In the genomic region with DNA sequence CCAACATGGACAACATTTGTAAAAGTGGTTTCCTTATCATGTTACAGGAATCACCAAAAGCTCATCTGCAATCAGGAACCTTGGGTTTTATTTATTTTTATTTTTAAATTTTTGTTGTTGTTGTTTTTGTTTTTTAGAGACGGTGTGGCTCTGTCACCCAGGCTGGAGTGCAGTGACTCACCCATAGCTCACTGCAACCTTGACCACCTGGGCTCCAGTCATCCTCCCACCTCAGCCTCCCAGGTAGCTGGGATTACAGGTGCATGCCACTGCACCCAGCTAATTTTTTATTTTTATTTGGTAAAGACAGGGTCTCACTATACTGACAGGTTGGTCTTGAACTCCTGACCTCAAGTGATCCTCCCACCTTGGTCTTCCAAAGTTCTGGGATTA, we compare ENCODE assay signal across 37 cellular contexts. TPM values are rescaled to one million over a fixed set of nuclear protein-coding genes. Genes with fewer than 3 reads are reported as not detected.
"Had no signal": no experiment of that assay in that cellular context is flagged by ENCODE, and none has a peak within 500 bp of the region (broad histone marks: within the 10 kb centered on the region; RNA-seq: fewer than 3 reads in every experiment).

No MANE protein-coding gene starts in this region.

- H3K27ac ChIP-seq: cardiac muscle cell had no signal

- H3K36me3 Mint-ChIP-seq: activated naive CD4-positive, alpha-beta T cell treated with anti-CD3 and anti-CD28 coated beads, Interleukin-2, amount 10 ng/mL, durations not matched to agents 7 days and 5 days; activated naive CD8-positive, alpha-beta T cell; brain; WTC11 had no signal

- ATAC-seq: activated CD4-positive, alpha-beta T cell treated with anti-CD3 and anti-CD28 coated beads for 36 hours; activated CD4-positive, CD25-positive, alpha-beta regulatory T cell treated with anti-CD3 and anti-CD28 coated beads, Interleukin-2, amount 50 U/mL, for 24 hours; activated CD8-positive, alpha-beta T cell treated with anti-CD3 and anti-CD28 coated beads, Interleukin-2, amount 10 ng/mL, durations not matched to agents 7 days and 5 days; activated naive CD8-positive, alpha-beta T cell treated with anti-CD3 and anti-CD28 coated beads, Interleukin-2, amount 50 U/mL, for 24 hours; activated T-cell treated with anti-CD3 and anti-CD28 coated beads, Interleukin-2, amount 50 U/mL, for 4 hours; Panc1; WTC11 had no signal

- H3K27me3 ChIP-seq: cardiac muscle cell, MG63, SJSA1 had no signal

- H3K4me2 ChIP-seq: SK-N-SH had no signal

- H3K4me3 Mint-ChIP-seq: activated CD4-positive, alpha-beta T cell treated with anti-CD3 and anti-CD28 coated beads for 36 hours; activated CD4-positive, alpha-beta T cell treated with anti-CD3 and anti-CD28 coated beads, Interleukin-2, amount 10 ng/mL, durations not matched to agents 7 days and 5 days; activated CD8-positive, alpha-beta T cell treated with anti-CD3 and anti-CD28 coated beads, Interleukin-2, amount 10 ng/mL, durations not matched to agents 7 days and 5 days; activated naive CD4-positive, alpha-beta T cell treated with anti-CD3 and anti-CD28 coated beads, Interleukin-2, amount 10 ng/mL, durations not matched to agents 7 days and 5 days; activated naive CD8-positive, alpha-beta T cell; activated naive CD8-positive, alpha-beta T cell treated with anti-CD3 and anti-CD28 coated beads, Interleukin-2, amount 50 U/mL, for 24 hours; activated T-cell treated with anti-CD3 and anti-CD28 coated beads, Interleukin-2, amount 50 U/mL, for 4 hours; activated T-helper 1 cell treated with anti-CD3 and anti-CD28 coated beads, Interleukin-12 subunit alpha, Interleukin-12 subunit beta, Interleukin-2, Interleukin-4 antibody, amounts not matched to agents 30 ng/mL and 10 ng/mL and 1 ng/mL, durations not matched to agents 14 hours and 24 hours and 36 hours; brain; central memory CD8-positive, alpha-beta T cell; T-helper 1 cell treated with Interleukin-12 subunit alpha and Interleukin-12 subunit beta and Interleukin-4 antibody, amounts not matched to agents 30 μg/mL and 1 μg/mL, for 36 hours; T-helper 2 cell treated with Interferon-gamma antibody and Interleukin-4, amounts not matched to agents 5 μg/mL and 100 μg/mL, for 36 hours; WTC11 had no signal

- H3K9me3 Mint-ChIP-seq: activated CD4-positive, alpha-beta T cell treated with anti-CD3 and anti-CD28 coated beads, Interleukin-2, amount 10 ng/mL, durations not matched to agents 7 days and 5 days; activated naive CD4-positive, alpha-beta T cell treated with anti-CD3 and anti-CD28 coated beads, Interleukin-2, amount 10 ng/mL, durations not matched to agents 7 days and 5 days; activated naive CD8-positive, alpha-beta T cell treated with anti-CD3 and anti-CD28 coated beads, Interleukin-2, amount 50 U/mL, for 24 hours; activated T-cell treated with anti-CD3 and anti-CD28 coated beads, Interleukin-2, amount 50 U/mL, for 4 hours; activated T-helper 1 cell treated with anti-CD3 and anti-CD28 coated beads, Interleukin-12 subunit alpha, Interleukin-12 subunit beta, Interleukin-2, Interleukin-4 antibody, amounts not matched to agents 30 ng/mL and 10 ng/mL and 1 ng/mL, durations not matched to agents 14 hours and 24 hours and 36 hours; central memory CD8-positive, alpha-beta T cell; T-helper 1 cell treated with Interleukin-12 subunit alpha and Interleukin-12 subunit beta and Interleukin-4 antibody, amounts not matched to agents 30 μg/mL and 1 μg/mL, for 36 hours; T-helper 2 cell treated with Interferon-gamma antibody and Interleukin-4, amounts not matched to agents 5 μg/mL and 100 μg/mL, for 36 hours; WTC11 had no signal

- H3K4me3 ChIP-seq: cardiac muscle cell, MG63, SJSA1 had no signal

- H3K27ac Mint-ChIP-seq: activated CD4-positive, alpha-beta T cell treated with anti-CD3 and anti-CD28 coated beads for 36 hours; activated CD4-positive, alpha-beta T cell treated with anti-CD3 and anti-CD28 coated beads, Interleukin-2, amount 10 ng/mL, durations not matched to agents 7 days and 5 days; activated CD8-positive, alpha-beta T cell treated with anti-CD3 and anti-CD28 coated beads, Interleukin-2, amount 10 ng/mL, durations not matched to agents 7 days and 5 days; activated naive CD4-positive, alpha-beta T cell treated with anti-CD3 and anti-CD28 coated beads, Interleukin-2, amount 10 ng/mL, durations not matched to agents 7 days and 5 days; activated naive CD8-positive, alpha-beta T cell; activated naive CD8-positive, alpha-beta T cell treated with anti-CD3 and anti-CD28 coated beads, Interleukin-2, amount 50 U/mL, for 24 hours; activated T-helper 1 cell treated with anti-CD3 and anti-CD28 coated beads, Interleukin-12 subunit alpha, Interleukin-12 subunit beta, Interleukin-2, Interleukin-4 antibody, amounts not matched to agents 30 ng/mL and 10 ng/mL and 1 ng/mL, durations not matched to agents 14 hours and 24 hours and 36 hours; brain; T-helper 1 cell treated with Interleukin-12 subunit alpha and Interleukin-12 subunit beta and Interleukin-4 antibody, amounts not matched to agents 30 μg/mL and 1 μg/mL, for 36 hours; T-helper 2 cell treated with Interferon-gamma antibody and Interleukin-4, amounts not matched to agents 5 μg/mL and 100 μg/mL, for 36 hours; WTC11 had no signal

- H3K27me3 Mint-ChIP-seq: activated naive CD8-positive, alpha-beta T cell; activated naive CD8-positive, alpha-beta T cell treated with anti-CD3 and anti-CD28 coated beads, Interleukin-2, amount 50 U/mL, for 24 hours had no signal

- H3K36me3 ChIP-seq: cardiac muscle cell, MG63, SJSA1 had no signal

- H3K9me2 ChIP-seq: SK-N-SH had no signal

- H3K9me3 ChIP-seq: MG63, SJSA1, SK-N-SH had no signal

- H3K4me1 Mint-ChIP-seq: activated CD4-positive, alpha-beta T cell treated with anti-CD3 and anti-CD28 coated beads for 36 hours; activated CD4-positive, alpha-beta T cell treated with anti-CD3 and anti-CD28 coated beads, Interleukin-2, amount 10 ng/mL, durations not matched to agents 7 days and 5 days; activated naive CD4-positive, alpha-beta T cell treated with anti-CD3 and anti-CD28 coated beads, Interleukin-2, amount 10 ng/mL, durations not matched to agents 7 days and 5 days; activated naive CD8-positive, alpha-beta T cell treated with anti-CD3 and anti-CD28 coated beads, Interleukin-2, amount 50 U/mL, for 24 hours; central memory CD8-positive, alpha-beta T cell had no signal

- FAIRE-seq: TTC549 had no signal

- DNase-seq: activated CD4-positive, alpha-beta T cell treated with anti-CD3 and anti-CD28 coated beads for 36 hours; activated CD4-positive, alpha-beta T cell treated with anti-CD3 and anti-CD28 coated beads, Interleukin-2, amount 10 ng/mL, durations not matched to agents 7 days and 5 days; activated CD4-positive, alpha-beta T cell treated with anti-CD3 and anti-CD28 coated beads, Interleukin-2, amount 50 U/mL, for 48 hours; activated CD8-positive, alpha-beta memory T cell treated with anti-CD3 and anti-CD28 coated beads, Interleukin-2, amount 50 U/mL, for 4 hours; activated CD8-positive, alpha-beta T cell treated with anti-CD3 and anti-CD28 coated beads, Interleukin-2, amount 10 ng/mL, durations not matched to agents 7 days and 5 days; activated effector memory CD4-positive, alpha-beta T cell treated with Interleukin-2 at 50 U/mL for 16 hours; activated naive CD4-positive, alpha-beta T cell treated with anti-CD3 and anti-CD28 coated beads, Interleukin-2, amount 10 ng/mL, durations not matched to agents 7 days and 5 days; activated naive CD8-positive, alpha-beta T cell treated with anti-CD3 and anti-CD28 coated beads, Interleukin-2, amount 50 U/mL, for 24 hours; activated T-cell treated with anti-CD3 and anti-CD28 coated beads for 4 hours; activated T-cell treated with anti-CD3 and anti-CD28 coated beads, Interleukin-2, amount 50 U/mL, for 4 hours; anterior cingulate cortex; Karpas-422; MG63; NCI-H1048; NCI-H1105 treated with DMSO at 0.1 percent for 48 hours; NCI-H1436; NCI-H1694 treated with DMSO at 0.1 percent for 48 hours; NCI-H2029; NCI-H345; NCI-H510A; NCI-H526; NCI-H748 treated with DMSO at 0.1 percent for 48 hours; NK-92 treated with Interleukin-12 subunit alpha and Interleukin-12 subunit beta, amount 100 ng/mL, for 24 hours; SHP77 treated with DMSO at 0.1 percent for 48 hours; SK-N-SH had no signal

- H3K9ac ChIP-seq: SK-N-SH had no signal

RNA-seq across cellular contexts. Expression of a gene that starts 13.6 kb away (rescaled TPM):
- total RNA-seq: activated CD4-positive, alpha-beta T cell treated with anti-CD3 and anti-CD28 coated beads, Interleukin-2, amount 10 ng/mL, durations not matched to agents 7 days and 5 days; activated T-helper 1 cell treated with anti-CD3 and anti-CD28 coated beads, Interleukin-12 subunit alpha, Interleukin-12 subunit beta, Interleukin-2, Interleukin-4 antibody, amounts not matched to agents 30 ng/mL and 10 ng/mL and 1 ng/mL, durations not matched to agents 14 hours and 24 hours and 36 hours; SJSA1 had no signal
